11 cellular contexts compared by ENCODE assay signal in genomic region chr9:92328225-92328624, GRCh38. TPM values are rescaled to one million over a fixed set of nuclear protein-coding genes. Genes with fewer than 3 reads are reported as not detected.
A peak's percentile ranks its signal among the peaks of the same experiment; 100 is the strongest.
DNase-seq lines count a peak whose midpoint lies in the region; ATAC-seq and TF ChIP-seq lines count a peak whose summit lies in the region.
"Had no signal": no experiment of that assay in that cellular context is flagged by ENCODE, and none has a peak within 500 bp of the region (broad histone marks: within the 10 kb centered on the region; RNA-seq: fewer than 3 reads in every experiment).

No MANE protein-coding gene starts in this region.

- no peaks in the 10 kb centered on the region for H3K36me3 ChIP-seq in thyroid gland
- peaks cover under 1% of the 10 kb centered on the region for H3K36me3 ChIP-seq in CD8-positive, alpha-beta T cell (ENCODE audit: insufficient read depth, low read length)

- TF ChIP-seq CTCF in brain (conservative IDR thresholded peaks at IDR 0.05) (peak; percentile 49 to 62), thyroid gland (IDR thresholded peaks at IDR 0.05) (no peak)
- TF ChIP-seq CTCF in CD8-positive, alpha-beta T cell (IDR thresholded peaks at IDR 0.05), result no peak

- DNase-seq in NCI-H1105 treated with DMSO at 0.1 percent for 48 hours (lab: John Stamatoyannopoulos, UW), result peak; percentile 2
- DNase-seq in NCI-H1105 (lab: John Stamatoyannopoulos, UW), result no peak
- DNase-seq in NCI-H1694 treated with DMSO at 0.1 percent for 48 hours (lab: John Stamatoyannopoulos, UW), result peak; percentile 15
- DNase-seq in renal cortical epithelial cell (ENCODE audit: low read depth), result peak; percentile 48
- no peak for DNase-seq in thyroid gland
- DNase-seq in CD8-positive, alpha-beta T cell, result no peak

- H3K36me3 Mint-ChIP-seq in brain, result peaks cover under 1% of the 10 kb centered on the region
- peaks cover 12% of the 10 kb centered on the region for H3K36me3 Mint-ChIP-seq in CD8-positive, alpha-beta T cell

- H3K4me1 Mint-ChIP-seq in brain, result peaks cover 41% of the 10 kb centered on the region
- H3K4me1 Mint-ChIP-seq in CD8-positive, alpha-beta T cell (ENCODE audit: low read depth), result peaks cover 28% of the 10 kb centered on the region

- no peak overlapping the region for H3K27ac ChIP-seq in thyroid gland
- no peak overlapping the region for H3K27ac ChIP-seq in CD8-positive, alpha-beta T cell (ENCODE audit: low read depth, low read length)

- no peak for ATAC-seq in GM19395 (IDR thresholded peaks at IDR 0.05; ENCODE audit: unreplicated experiment)
- ATAC-seq in CD8-positive, alpha-beta T cell, result no peak

- H3K27ac Mint-ChIP-seq in brain, result peak overlapping the region in 1 of 5 experiments; percentile 27
- no peak overlapping the region for H3K27ac Mint-ChIP-seq in CD8-positive, alpha-beta T cell
- H3K27ac Mint-ChIP-seq: CD4-positive, CD25-positive, alpha-beta regulatory T cell; stimulated activated naive CD8-positive, alpha-beta T cell treated with anti-CD3 and anti-CD28 coated beads, Interleukin-15, Interleukin-2, amounts not matched to agents 100 ng/mL and 50 ng/mL, for 24 hours had no signal

- intact Hi-C loops in thyroid gland (cut with DNase I), result loop anchor here (5.0 kb wide), 1 partner anchor 464 kb away; no protein-coding TSS in a partner anchor
- intact Hi-C loops in CD8-positive, alpha-beta T cell (cut with DNase I, micrococcal nuclease), result loop anchor here (5.0 to 10.0 kb wide), 5 partner anchors 307 to 1837 kb away; partner anchors contain the start of genes ZNF484 (in 2 of the 2), FAM120A (in 1 of the 2) and FAM120AOS (in 1 of the 2)

- TF ChIP-seq POLR2A in thyroid gland (IDR thresholded peaks at IDR 0.05), result no peak

- no peaks in the 10 kb centered on the region for H3K27me3 ChIP-seq in thyroid gland
- no peaks in the 10 kb centered on the region for H3K27me3 ChIP-seq in CD8-positive, alpha-beta T cell (ENCODE audit: insufficient read depth, low read length)

- 39 to 49% methylated on average over 2 of the region's 2 CpGs for WGBS in thyroid gland, 2 donors

- H3K4me1 ChIP-seq in thyroid gland, result peaks cover 15 to 16% of the 10 kb centered on the region in 2 donors
- peaks cover 18% of the 10 kb centered on the region for H3K4me1 ChIP-seq in CD8-positive, alpha-beta T cell (ENCODE audit: insufficient read depth, low read length)

- no peak overlapping the region for H3K4me3 ChIP-seq in thyroid gland (replicated peaks in 1 of 3)
- no peak overlapping the region for H3K4me3 ChIP-seq in CD8-positive, alpha-beta T cell (ENCODE audit: low read depth, low read length)
- H3K4me3 ChIP-seq: lung had no signal

- no peaks in the 10 kb centered on the region for H3K9me3 ChIP-seq in thyroid gland
- H3K9me3 ChIP-seq in CD8-positive, alpha-beta T cell (ENCODE audit: low read length), result no peaks in the 10 kb centered on the region

- CTCF ChIA-PET in CD8-positive, alpha-beta T cell (lab: Charles Lee), result interaction anchor here (0.6 to 1.4 kb wide), 2 partner anchors 29 to 111 kb away, joined by 3 read pairs; no protein-coding TSS in a partner anchor

- H3K9me3 Mint-ChIP-seq in brain, result peaks cover 0 to 3% (median 0%) of the 10 kb centered on the region in 5 experiments
- no peaks in the 10 kb centered on the region for H3K9me3 Mint-ChIP-seq in CD8-positive, alpha-beta T cell
- H3K9me3 Mint-ChIP-seq: CD4-positive, CD25-positive, alpha-beta regulatory T cell; stimulated activated naive CD8-positive, alpha-beta T cell treated with anti-CD3 and anti-CD28 coated beads, Interleukin-15, Interleukin-2, amounts not matched to agents 100 ng/mL and 50 ng/mL, for 24 hours had no signal

- H3K4me3 Mint-ChIP-seq in brain, result peak overlapping the region in 4 of 5 experiments; percentile 97 to 98 (median 97)
- no peak overlapping the region for H3K4me3 Mint-ChIP-seq in CD8-positive, alpha-beta T cell

- POLR2A ChIA-PET in CD8-positive, alpha-beta T cell (lab: Charles Lee), result no interaction called here

- H3K27me3 Mint-ChIP-seq in brain, result peaks cover 10% of the 10 kb centered on the region
- no peaks in the 10 kb centered on the region for H3K27me3 Mint-ChIP-seq in CD8-positive, alpha-beta T cell (ENCODE audit: low read depth)
- H3K27me3 Mint-ChIP-seq: stimulated activated naive CD8-positive, alpha-beta T cell treated with anti-CD3 and anti-CD28 coated beads, Interleukin-15, Interleukin-2, amounts not matched to agents 100 ng/mL and 50 ng/mL, for 24 hours had no signal

RNA-seq across cellular contexts. Expression of gene CENPP, which starts 2.5 kb away (rescaled TPM):
- polyA plus RNA-seq in brain (ENCODE audit: insufficient read depth, low read depth, low replicate concordance), result 11.2 TPM
- total RNA-seq in renal cortical epithelial cell, result 1.2 and 3.1 TPM in 2 replicates
- total RNA-seq in thyroid gland, result 10 to 100 TPM in 1 of 4 donors, 1 to 10 TPM in 3; 1.5 to 11.6 (median 5.5) TPM
- total RNA-seq in CD8-positive, alpha-beta T cell, result 1 to 10 TPM; 2.8 to 4.6 TPM

RNA-seq across cellular contexts. Expression of gene NOL8, which starts 3.1 kb away (rescaled TPM):
- 8.1 TPM for polyA plus RNA-seq in brain (ENCODE audit: insufficient read depth, low read depth, low replicate concordance)
- 14.8 and 33.9 TPM in 2 replicates for total RNA-seq in renal cortical epithelial cell
- 10 to 100 TPM; 30.0 to 38.2 (median 33.6) TPM for total RNA-seq in thyroid gland
- 10 to 100 TPM; 63.2 to 69.0 TPM for total RNA-seq in CD8-positive, alpha-beta T cell

RNA-seq across cellular contexts. Expression of gene IARS1, which starts 34.7 kb away (rescaled TPM):
- polyA plus RNA-seq in brain (ENCODE audit: insufficient read depth, low read depth, low replicate concordance), result 41.7 TPM
- total RNA-seq in renal cortical epithelial cell (239 and 356 TPM in 2 replicates), thyroid gland (100 to 1,000 TPM in 2 of 4 donors, 10 to 100 TPM in 2; 85.2 to 317 (median 110) TPM)
- total RNA-seq in CD8-positive, alpha-beta T cell, result 10 to 100 TPM; 64.2 to 66.2 TPM

Comparison
In these comparisons a context has a peak if more than half of its experiments do, and no peak if none do; other contexts are left out.
1. DNase-seq: peak in NCI-H1105 treated with DMSO at 0.1 percent for 48 hours (single experiment), NCI-H1694 treated with DMSO at 0.1 percent for 48 hours (single experiment) and renal cortical epithelial cell (single experiment); none in NCI-H1105 (single experiment), thyroid gland (0 of 2) and CD8-positive, alpha-beta T cell (0 of 7).
2. CTCF ChIP-seq: peak in brain (2 of 2); none in thyroid gland (0 of 6) and CD8-positive, alpha-beta T cell (single experiment).